In genomic region chr20:39876974-39877615, GRCh38 we compare ENCODE assay signal across 20 cellular contexts.
A peak's percentile ranks its signal among the peaks of the same experiment; 100 is the strongest.
DNase-seq lines count a peak whose midpoint lies in the region; ATAC-seq and TF ChIP-seq lines count a peak whose summit lies in the region.
"Had no signal": no experiment of that assay in that cellular context is flagged by ENCODE, and none has a peak within 500 bp of the region (broad histone marks: within the 10 kb centered on the region; RNA-seq: fewer than 3 reads in every experiment).

No MANE protein-coding gene starts in this region.

- intact Hi-C loops in body of pancreas (cut with DNase I) (loop anchor here (10.0 kb wide), 1 partner anchor 62 kb away; no protein-coding TSS in a partner anchor), mucosa of descending colon (cut with DNase I, micrococcal nuclease) (no loop called here), dorsolateral prefrontal cortex (cut with DNase I) (no loop called here)

- peak overlapping the region; percentile 57 for H4K91ac ChIP-seq in trophoblast cell (ENCODE audit: low read depth, low read length)

- H3K27me3 ChIP-seq in body of pancreas (no peaks in the 10 kb centered on the region), trophoblast cell (ENCODE audit: insufficient read depth, low read length) (no peaks in the 10 kb centered on the region), dorsolateral prefrontal cortex (peaks cover 0 to 23% (median 0%) of the 10 kb centered on the region in 45 donors)
- H3K27me3 ChIP-seq: BLaER1 treated with 17β-estradiol and CSF1 and Interleukin-3, amounts not matched to agents 10 nM and 100 nM; upper lobe of right lung had no signal

- H3K27ac ChIP-seq in body of pancreas (no peak overlapping the region), trophoblast cell (ENCODE audit: low read depth, low read length) (peak overlapping the region; percentile 55), dorsolateral prefrontal cortex (no peak overlapping the region)
- H3K27ac ChIP-seq: BLaER1 treated with 17β-estradiol and CSF1 and Interleukin-3, amounts not matched to agents 10 nM and 100 nM; epithelial cell of prostate; upper lobe of right lung; WERI-Rb-1 had no signal

- H2BK12ac ChIP-seq in trophoblast cell (ENCODE audit: low read length) = peak overlapping the region; percentile 30

- no peak for TF ChIP-seq POLR2A in body of pancreas (IDR thresholded peaks at IDR 0.05)

- TF ChIP-seq CTCF in body of pancreas (IDR thresholded peaks at IDR 0.05) (no peak), mucosa of descending colon (IDR thresholded peaks at IDR 0.05) (no peak), dorsolateral prefrontal cortex (IDR thresholded peaks at IDR 0.05 in 54 of 56, conservative IDR thresholded peaks at IDR 0.05 in 2 of 56; ENCODE audit: low read depth in 1 of 56, partially characterized antibody in 56 of 56) (no peak)

- H3K9ac ChIP-seq in trophoblast cell (ENCODE audit: low read length) = no peak overlapping the region
- H3K9ac ChIP-seq: BLaER1 treated with 17β-estradiol and CSF1 and Interleukin-3, amounts not matched to agents 10 nM and 100 nM had no signal

- WGBS in body of pancreas, 2 donors = 24 to 36% methylated on average over 7 to 10 of the region's 10 CpGs
- no CpG with 5 or more reads among the region's 10 CpGs for WGBS in trophoblast cell (ENCODE audit: extremely low coverage, insufficient coverage, insufficient read length)

- H2BK5ac ChIP-seq in trophoblast cell (ENCODE audit: low read depth, low read length, poor library complexity) = peak overlapping the region; percentile 75

- H3K79me2 ChIP-seq in trophoblast cell (ENCODE audit: control insufficient read depth, insufficient read depth, low read length, poor library complexity) = no peaks in the 10 kb centered on the region

- H3K18ac ChIP-seq in trophoblast cell (ENCODE audit: low read length) = no peak overlapping the region

- H3K4me1 ChIP-seq in body of pancreas = no peaks in the 10 kb centered on the region
- H3K4me1 ChIP-seq in trophoblast cell (ENCODE audit: control insufficient read depth in 1 of 2, insufficient read depth in 2 of 2, low read length in 2 of 2) = peaks cover 14 to 18% of the 10 kb centered on the region in 2 experiments
- no peaks in the 10 kb centered on the region for H3K4me1 ChIP-seq in mucosa of descending colon (ENCODE audit: low read depth)
- H3K4me1 ChIP-seq: upper lobe of right lung had no signal

- H4K12ac ChIP-seq in trophoblast cell (ENCODE audit: low read depth, low read length) = no peak overlapping the region

- peak overlapping the region; percentile 12 for H3K4me2 ChIP-seq in trophoblast cell (ENCODE audit: low read length)

- peak overlapping the region; percentile 73 for H2BK120ac ChIP-seq in trophoblast cell (ENCODE audit: insufficient read depth, low read length, poor library complexity)

- ATAC-seq in body of pancreas (no peak), mucosa of descending colon (no peak)
- ATAC-seq: activated CD8-positive, alpha-beta T cell treated with anti-CD3 and anti-CD28 coated beads, Interleukin-2, amount 10 ng/mL, durations not matched to agents 7 days and 5 days; activated T-helper 17 cell treated with anti-CD3 and anti-CD28 coated beads, Interleukin-2, amount 50 U/mL, for 72 hours; HCT116; naive thymus-derived CD8-positive, alpha-beta T cell; T-cell; upper lobe of right lung had no signal

- H3K23ac ChIP-seq in trophoblast cell (ENCODE audit: low read length) = no peak overlapping the region

- no peak overlapping the region for H2AFZ ChIP-seq in trophoblast cell (ENCODE audit: insufficient read depth, low read length, poor library complexity)

- no peak overlapping the region for H2AK5ac ChIP-seq in trophoblast cell (ENCODE audit: low read length)

- H3K9me3 ChIP-seq in body of pancreas = no peaks in the 10 kb centered on the region
- H3K9me3 ChIP-seq in trophoblast cell (ENCODE audit: insufficient read depth, low read depth, low read length) = no peaks in the 10 kb centered on the region
- H3K9me3 ChIP-seq in mucosa of descending colon = no peaks in the 10 kb centered on the region
- H3K9me3 ChIP-seq: upper lobe of right lung had no signal

- H3K36me3 ChIP-seq in body of pancreas (replicated peaks in 1 of 2; ENCODE audit: insufficient read depth in 1 of 2, low read depth in 2 of 2) (no peaks in the 10 kb centered on the region), trophoblast cell (ENCODE audit: control insufficient read depth in 1 of 2, insufficient read depth in 2 of 2, low read length in 2 of 2) (no peaks in the 10 kb centered on the region), mucosa of descending colon (ENCODE audit: low read depth) (no peaks in the 10 kb centered on the region)
- H3K36me3 ChIP-seq: BLaER1 treated with 17β-estradiol and CSF1 and Interleukin-3, amounts not matched to agents 10 nM and 100 nM; upper lobe of right lung; WERI-Rb-1 had no signal

- H3K4ac ChIP-seq in trophoblast cell (ENCODE audit: low read depth, low read length) = no peak overlapping the region

- H4K8ac ChIP-seq in trophoblast cell (ENCODE audit: low read depth, low read length) = no peak overlapping the region

- no peak overlapping the region for H3K4me3 ChIP-seq in body of pancreas
- H3K4me3 ChIP-seq in trophoblast cell (ENCODE audit: low read depth, low read length) = no peak overlapping the region
- H3K4me3 ChIP-seq in mucosa of descending colon = no peak overlapping the region
- no peak overlapping the region for H3K4me3 ChIP-seq in dorsolateral prefrontal cortex
- H3K4me3 ChIP-seq: BLaER1 treated with 17β-estradiol and CSF1 and Interleukin-3, amounts not matched to agents 10 nM and 100 nM; lung; upper lobe of right lung had no signal

- DNase-seq in NCI-H146 (lab: John Stamatoyannopoulos, UW) = peak; percentile 6
- DNase-seq in NCI-H146 treated with DMSO at 0.1 percent for 48 hours (lab: John Stamatoyannopoulos, UW; ENCODE audit: unreplicated experiment) = no peak
- DNase-seq in NCI-H2196 (lab: John Stamatoyannopoulos, UW; ENCODE audit: unreplicated experiment) = peak; percentile 31
- peak in 3 of 4 donors; percentile 25 to 40 (median 36) for DNase-seq in body of pancreas
- DNase-seq in trophoblast cell = no peak
- DNase-seq in 8988T = no peak
- DNase-seq in mucosa of descending colon = no peak
- DNase-seq in dorsolateral prefrontal cortex = no peak
- DNase-seq: activated CD8-positive, alpha-beta T cell treated with anti-CD3 and anti-CD28 coated beads, Interleukin-2, amount 10 ng/mL, durations not matched to agents 7 days and 5 days; naive thymus-derived CD8-positive, alpha-beta T cell; NK-92 treated with Interleukin-12 subunit alpha and Interleukin-12 subunit beta, amount 100 ng/mL, for 24 hours; stimulated activated naive CD4-positive, alpha-beta T cell treated with Interleukin-2 at 50 U/mL for 16 hours; T-cell; upper lobe of right lung; WERI-Rb-1 had no signal

- peak overlapping the region; percentile 26 for H3K14ac ChIP-seq in trophoblast cell (ENCODE audit: low read length)

- H3K79me1 ChIP-seq in trophoblast cell (ENCODE audit: low read length) = peaks cover 10% of the 10 kb centered on the region

Comparison
In these comparisons a context has a peak if more than half of its experiments do, and no peak if none do; other contexts are left out.
1. DNase-seq: peak in NCI-H146 (single experiment), NCI-H2196 (single experiment) and body of pancreas (3 of 4); none in NCI-H146 treated with DMSO at 0.1 percent for 48 hours (single experiment), trophoblast cell (0 of 2), 8988T (single experiment), mucosa of descending colon (0 of 3) and dorsolateral prefrontal cortex (0 of 10).